Comparison of ENCODE assay signal across 23 cellular contexts in the genomic region with DNA sequence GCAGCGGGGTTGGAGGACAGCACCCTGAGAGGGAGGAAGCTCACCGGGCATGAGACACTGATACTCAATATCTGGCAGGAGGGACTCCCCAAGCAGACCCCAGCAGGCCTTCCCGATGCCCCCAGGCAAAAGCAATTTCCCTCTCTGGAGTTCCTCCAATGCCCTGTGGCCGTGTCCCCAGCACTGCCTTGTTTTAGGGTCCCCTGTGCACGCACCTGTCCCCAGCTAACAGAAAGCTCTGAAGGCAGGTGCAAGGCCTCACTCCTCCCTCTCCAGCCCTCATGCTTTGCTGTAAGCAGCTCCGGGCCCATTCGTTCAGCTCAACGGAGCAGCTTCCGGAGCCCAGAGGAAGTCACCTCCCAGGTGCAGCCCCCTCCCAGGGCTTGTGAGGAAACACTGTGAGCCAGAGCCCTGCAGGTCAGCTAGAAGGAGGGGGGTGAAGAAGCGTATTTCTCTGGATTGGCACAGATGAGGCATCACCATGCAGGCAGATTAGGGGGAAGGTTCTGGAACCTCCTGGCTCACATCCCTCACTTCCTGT. TPM values are rescaled to one million over a fixed set of nuclear protein-coding genes. Genes with fewer than 3 reads are reported as not detected.
A peak's percentile ranks its signal among the peaks of the same experiment; 100 is the strongest.
DNase-seq lines count a peak whose midpoint lies in the region; ATAC-seq and TF ChIP-seq lines count a peak whose summit lies in the region.
"Had no signal": no experiment of that assay in that cellular context is flagged by ENCODE, and none has a peak within 500 bp of the region (broad histone marks: within the 10 kb centered on the region; RNA-seq: fewer than 3 reads in every experiment).

No MANE protein-coding gene starts in this region.

- H3K79me2 ChIP-seq in OCI-LY1 (ENCODE audit: insufficient read depth, low read length) = no peaks in the 10 kb centered on the region

- H3K9me2 ChIP-seq in OCI-LY1 (ENCODE audit: low read depth, low read length) = no peaks in the 10 kb centered on the region

- H3K9me3 ChIP-seq in BLaER1 treated with 17β-estradiol and CSF1 and Interleukin-3, amounts not matched to agents 10 nM and 100 nM (replicated peaks in 1 of 11) = no peaks in the 10 kb centered on the region
- no peaks in the 10 kb centered on the region for H3K9me3 ChIP-seq in OCI-LY1 (ENCODE audit: low read length)
- H3K9me3 ChIP-seq: SJCRH30, upper lobe of left lung had no signal

- peak; percentile 9 for DNase-seq in NCI-H345 (lab: John Stamatoyannopoulos, UW)
- no peak for DNase-seq in NCI-H345 treated with DMSO at 0.1 percent for 48 hours (lab: John Stamatoyannopoulos, UW; ENCODE audit: unreplicated experiment)
- peak; percentile 31 for DNase-seq in naive B cell
- no peak for DNase-seq in NCI-H446 (lab: John Stamatoyannopoulos, UW)
- DNase-seq in HT-29 (ENCODE audit: low spot score) = no peak
- DNase-seq in NCI-H524 treated with DMSO at 0.1 percent for 48 hours (lab: John Stamatoyannopoulos, UW) = no peak
- DNase-seq: activated B cell treated with CpG ODN at 0.5 μM for 24 hours; activated CD8-positive, alpha-beta memory T cell treated with anti-CD3 and anti-CD28 coated beads, Interleukin-2, amount 50 U/mL, for 48 hours; brain microvascular endothelial cell; cortex of kidney; DMS79; hippocampal formation; NCI-H1436 treated with DMSO at 0.1 percent for 48 hours; OCI-M1; SJCRH30; T-helper 17 cell; upper lobe of left lung had no signal

- peaks cover 6 to 21% (median 11%) of the 10 kb centered on the region in 3 donors for H3K4me1 Mint-ChIP-seq in naive B cell

- no peaks in the 10 kb centered on the region for H3K36me3 Mint-ChIP-seq in naive B cell
- H3K36me3 Mint-ChIP-seq: activated naive CD4-positive, alpha-beta T cell treated with anti-CD3 and anti-CD28 coated beads, Interleukin-2, amount 50 U/mL, for 72 hours had no signal

- peaks cover 0 to 2% (median 0%) of the 10 kb centered on the region in 7 donors for H3K9me3 Mint-ChIP-seq in naive B cell
- H3K9me3 Mint-ChIP-seq: activated B cell treated with CpG ODN at 0.5 μM for 24 hours; activated naive CD4-positive, alpha-beta T cell treated with anti-CD3 and anti-CD28 coated beads, Interleukin-2, amount 50 U/mL, for 72 hours; stimulated activated naive CD8-positive, alpha-beta T cell treated with anti-CD3 and anti-CD28 coated beads, Interleukin-15, Interleukin-2, amounts not matched to agents 100 ng/mL and 50 ng/mL, for 24 hours had no signal

- no peak for TF ChIP-seq CTCF in OCI-LY1 (IDR thresholded peaks at IDR 0.05; ENCODE audit: low read length)

- peak overlapping the region; percentile 6 to 87 (median 67); a peak in 21 of 22 replicates for H3K4me2 ChIP-seq in BLaER1 treated with 17β-estradiol and CSF1 and Interleukin-3, amounts not matched to agents 10 nM and 100 nM
- H3K4me2 ChIP-seq in OCI-LY1 (ENCODE audit: low read length) = peak overlapping the region; percentile 71

- H3K27ac Mint-ChIP-seq in naive B cell = peak overlapping the region in 1 of 6 donors; percentile 48
- H3K27ac Mint-ChIP-seq: activated B cell treated with CpG ODN at 0.5 μM for 24 hours; activated naive CD4-positive, alpha-beta T cell treated with anti-CD3 and anti-CD28 coated beads, Interleukin-2, amount 50 U/mL, for 72 hours; stimulated activated naive CD8-positive, alpha-beta T cell treated with anti-CD3 and anti-CD28 coated beads, Interleukin-15, Interleukin-2, amounts not matched to agents 100 ng/mL and 50 ng/mL, for 24 hours; T-helper 17 cell had no signal

- H3K4me3 ChIP-seq in BLaER1 treated with 17β-estradiol and CSF1 and Interleukin-3, amounts not matched to agents 10 nM and 100 nM = no peak overlapping the region
- H3K4me3 ChIP-seq in OCI-LY1 (ENCODE audit: low read depth, low read length, poor library complexity, severe bottlenecking) = peak overlapping the region; percentile 58
- H3K4me3 ChIP-seq: SJCRH30, upper lobe of left lung had no signal

- H4K20me1 ChIP-seq in BLaER1 treated with 17β-estradiol and CSF1 and Interleukin-3, amounts not matched to agents 10 nM and 100 nM = no peaks in the 10 kb centered on the region; a peak in 1 of 22 replicates
- no peaks in the 10 kb centered on the region for H4K20me1 ChIP-seq in OCI-LY1 (ENCODE audit: insufficient read depth, low read length)

- peak; percentile 43 to 72 for ATAC-seq in naive B cell (ENCODE audit: low read depth in 2 of 2)
- ATAC-seq: sciatic nerve, T-helper 17 cell had no signal

- H3K4me3 Mint-ChIP-seq in naive B cell = peak overlapping the region in 2 of 8 donors; percentile 3 to 70
- H3K4me3 Mint-ChIP-seq: activated B cell treated with CpG ODN at 0.5 μM for 24 hours; stimulated activated naive CD8-positive, alpha-beta T cell treated with anti-CD3 and anti-CD28 coated beads, Interleukin-15, Interleukin-2, amounts not matched to agents 100 ng/mL and 50 ng/mL, for 24 hours; T-helper 17 cell had no signal

- H3K4me1 ChIP-seq in BLaER1 treated with 17β-estradiol and CSF1 and Interleukin-3, amounts not matched to agents 10 nM and 100 nM = peaks cover 28 to 68% (median 55%) of the 10 kb centered on the region in 10 experiments
- H3K4me1 ChIP-seq in OCI-LY1 (ENCODE audit: insufficient read depth, low read length, severe bottlenecking) = peaks cover 47% of the 10 kb centered on the region

- 0 out of 22 replicates have a peak overlapping the region, but pooled peaks of 1 of the 11 experiments have one; percentile 21 for H3K9ac ChIP-seq in BLaER1 treated with 17β-estradiol and CSF1 and Interleukin-3, amounts not matched to agents 10 nM and 100 nM
- peak overlapping the region; percentile 67 for H3K9ac ChIP-seq in OCI-LY1 (ENCODE audit: low read length)

- H2AFZ ChIP-seq in OCI-LY1 (ENCODE audit: low read length) = peak overlapping the region; percentile 32; the same call in 1 of the 2 replicates

- H3K27me3 ChIP-seq in BLaER1 treated with 17β-estradiol and CSF1 and Interleukin-3, amounts not matched to agents 10 nM and 100 nM = no peaks in the 10 kb centered on the region
- H3K27me3 ChIP-seq in OCI-LY1 (ENCODE audit: insufficient read depth, low read length) = no peaks in the 10 kb centered on the region
- H3K27me3 ChIP-seq: brain microvascular endothelial cell, upper lobe of left lung had no signal

- H3K36me3 ChIP-seq in BLaER1 treated with 17β-estradiol and CSF1 and Interleukin-3, amounts not matched to agents 10 nM and 100 nM = no peaks in the 10 kb centered on the region
- no peaks in the 10 kb centered on the region for H3K36me3 ChIP-seq in OCI-LY1 (ENCODE audit: insufficient read depth, low read length)
- H3K36me3 ChIP-seq: brain microvascular endothelial cell, SJCRH30, upper lobe of left lung had no signal

- no peaks in the 10 kb centered on the region for H3F3A ChIP-seq in OCI-LY1 (ENCODE audit: insufficient read depth, low read length)

- peak overlapping the region in 2 of 11 experiments; percentile 27 to 31; a peak in 3 of 22 replicates for H3K27ac ChIP-seq in BLaER1 treated with 17β-estradiol and CSF1 and Interleukin-3, amounts not matched to agents 10 nM and 100 nM
- H3K27ac ChIP-seq in OCI-LY1 (ENCODE audit: low read depth, low read length, poor library complexity, severe bottlenecking) = peak overlapping the region; percentile 84
- H3K27ac ChIP-seq: brain microvascular endothelial cell, C4-2B, SJCRH30, upper lobe of left lung had no signal

- H3K27me3 Mint-ChIP-seq in naive B cell = peaks cover under 1 to 22% (median 9%) of the 10 kb centered on the region in 3 donors
- H3K27me3 Mint-ChIP-seq: stimulated activated naive CD8-positive, alpha-beta T cell treated with anti-CD3 and anti-CD28 coated beads, Interleukin-15, Interleukin-2, amounts not matched to agents 100 ng/mL and 50 ng/mL, for 24 hours had no signal

RNA-seq across cellular contexts. Expression of a gene that starts 50.3 kb away (rescaled TPM):
- polyA plus RNA-seq in naive B cell (ENCODE audit: low read depth in 6 of 6) = 1 to 10 TPM; 3.2 to 9.4 (median 4.0) TPM
- total RNA-seq in HT-29 (2014; rRNA removed; shearing (Covaris generic)) = 152 and 161 TPM in 2 replicates

Comparison
In these comparisons a context has a peak if more than half of its experiments do, and no peak if none do; other contexts are left out.
1. DNase-seq: peak in NCI-H345 (single experiment) and naive B cell (single experiment); none in NCI-H345 treated with DMSO at 0.1 percent for 48 hours (single experiment), NCI-H446 (0 of 2), HT-29 (single experiment) and NCI-H524 treated with DMSO at 0.1 percent for 48 hours (single experiment).